In the genomic region with DNA sequence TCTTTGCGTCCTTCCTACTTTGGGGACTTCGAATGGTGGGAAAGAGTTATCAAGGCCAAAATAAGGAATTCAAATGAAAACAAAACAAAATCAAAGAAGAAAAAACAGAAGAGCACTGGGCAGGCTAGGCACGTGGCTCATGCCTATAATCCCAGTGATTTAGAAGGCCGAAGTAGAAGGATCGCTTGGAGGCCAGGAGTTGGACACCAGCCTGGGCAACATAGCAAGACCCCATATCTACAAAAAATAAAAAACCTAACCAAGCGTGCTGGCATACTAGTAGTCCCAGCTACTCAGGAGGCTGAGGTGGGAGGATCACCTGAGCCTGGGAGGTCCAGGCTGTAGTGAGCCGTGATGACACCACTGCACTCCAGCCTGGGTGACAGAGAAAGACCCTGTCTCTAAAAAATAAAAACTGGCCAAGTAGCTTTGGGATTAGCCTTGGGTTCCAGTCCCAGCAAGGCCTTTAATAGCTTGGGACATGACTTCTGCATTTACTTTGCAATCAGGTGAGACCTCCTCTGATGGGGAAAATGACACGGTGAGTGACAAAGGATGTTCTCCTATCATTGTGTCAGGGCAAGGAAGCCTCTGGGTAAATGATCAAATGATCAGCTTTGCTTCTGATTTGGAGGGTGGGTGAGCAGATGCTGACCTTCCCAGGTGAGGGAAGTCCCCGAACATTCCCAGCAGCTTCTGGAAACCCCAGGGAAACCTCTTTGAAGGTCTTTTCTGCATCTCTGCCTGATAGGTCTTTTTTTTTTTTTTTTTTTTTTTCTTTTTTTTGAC, we compare ENCODE assay signal across 23 cellular contexts. TPM values are rescaled to one million over a fixed set of nuclear protein-coding genes. Genes with fewer than 3 reads are reported as not detected.
A peak's percentile ranks its signal among the peaks of the same experiment; 100 is the strongest.
DNase-seq lines count a peak whose midpoint lies in the region; ATAC-seq, FAIRE-seq and TF ChIP-seq lines count a peak whose summit lies in the region.
"Had no signal": no experiment of that assay in that cellular context is flagged by ENCODE, and none has a peak within 500 bp of the region (broad histone marks: within the 10 kb centered on the region; RNA-seq: fewer than 3 reads in every experiment).

No MANE protein-coding gene starts in this region.

- peaks cover 3% of the 10 kb centered on the region for H3K79me2 ChIP-seq in HepG2 (ENCODE audit: insufficient read depth, low read length)

- POLR2A ChIA-PET in HepG2 (lab: Yijun Ruan, JAX), result interaction anchor here (3.3 kb wide), 1 partner anchor 7 kb away, joined by 23 read pairs; the partner anchor contains the start of gene ICAM1

- H3K9me3 ChIP-seq in HepG2 (ENCODE audit: low read length), result no peaks in the 10 kb centered on the region
- H3K9me3 ChIP-seq in right lobe of liver, result no peaks in the 10 kb centered on the region
- no peaks in the 10 kb centered on the region for H3K9me3 ChIP-seq in body of pancreas
- H3K9me3 ChIP-seq: A549, stomach, tibial nerve had no signal

- peak overlapping the region in 4 of 6 donors; percentile 17 to 73 (median 32) for H3K27ac Mint-ChIP-seq in immature natural killer cell
- H3K27ac Mint-ChIP-seq: activated CD4-positive, alpha-beta memory T cell treated with anti-CD3 and anti-CD28 coated beads for 36 hours; activated naive CD4-positive, alpha-beta T cell treated with anti-CD3 and anti-CD28 coated beads for 36 hours; HFFc6 had no signal

- H3K9me3 Mint-ChIP-seq in immature natural killer cell, result no peaks in the 10 kb centered on the region
- H3K9me3 Mint-ChIP-seq: activated CD4-positive, alpha-beta memory T cell treated with anti-CD3 and anti-CD28 coated beads for 36 hours; activated naive CD4-positive, alpha-beta T cell treated with anti-CD3 and anti-CD28 coated beads for 36 hours; HFFc6 had no signal

- intact Hi-C loops in HepG2 (cut with micrococcal nuclease; ENCODE audit: unreplicated experiment), result no loop called here
- intact Hi-C loops in right lobe of liver (cut with DNase I), result no loop called here
- intact Hi-C loops in body of pancreas (cut with DNase I), result no loop called here

- no peak for TF ChIP-seq EP300 in HepG2 (IDR thresholded peaks at IDR 0.05; ENCODE audit: low read depth in 2 of 2, low read length in 2 of 2)
- no peak for TF ChIP-seq EP300 in HepG2 (CRISPR knock-in tag; IDR thresholded peaks at IDR 0.05; ENCODE audit: borderline replicate concordance)

- TF ChIP-seq RAD21 in HepG2 (CRISPR knock-in tag; IDR thresholded peaks at IDR 0.05), result no peak

- peaks cover 3% of the 10 kb centered on the region; the same call in 1 of the 2 replicates for H4K20me1 ChIP-seq in HepG2 (ENCODE audit: insufficient read depth, low read length)

- no peak for ATAC-seq in HepG2
- no peak for ATAC-seq in right lobe of liver
- no peak for ATAC-seq in HG03196 (IDR thresholded peaks at IDR 0.05; ENCODE audit: unreplicated experiment)
- ATAC-seq in body of pancreas, result no peak
- ATAC-seq: A549 had no signal

- peaks cover 4 to 19% (median 7%) of the 10 kb centered on the region in 3 donors for H3K36me3 Mint-ChIP-seq in immature natural killer cell

- no peak overlapping the region for H3K4me2 ChIP-seq in HepG2 (ENCODE audit: low read depth, low read length)
- H3K4me2 ChIP-seq: A549 had no signal

- TF ChIP-seq POLR2A in HepG2 (IDR thresholded peaks at IDR 0.05; ENCODE audit: insufficient read depth in 1 of 2, low read depth in 2 of 2, low read length in 2 of 2) (no peak), right lobe of liver (IDR thresholded peaks at IDR 0.05) (no peak), body of pancreas (IDR thresholded peaks at IDR 0.05) (no peak)

- H3K36me3 ChIP-seq in HepG2 (replicated peaks in 1 of 2; ENCODE audit: control insufficient read depth in 1 of 2, insufficient read depth in 2 of 2, low read length in 2 of 2), result peaks cover 10 to 33% of the 10 kb centered on the region in 2 experiments; a peak in 4 of 5 replicates
- peaks cover 8 to 47% (median 14%) of the 10 kb centered on the region in 4 donors for H3K36me3 ChIP-seq in right lobe of liver
- H3K36me3 ChIP-seq in body of pancreas (replicated peaks in 1 of 2; ENCODE audit: insufficient read depth in 1 of 2, low read depth in 2 of 2), result peaks cover 0 to 3% of the 10 kb centered on the region in 2 donors
- H3K36me3 ChIP-seq: cardiac muscle cell had no signal

- no peak for DNase-seq in HepG2 (ENCODE audit: low spot score)
- no peak for DNase-seq in right lobe of liver
- no peak for DNase-seq in immature natural killer cell
- DNase-seq in NCI-H1417 treated with DMSO at 0.1 percent for 48 hours (lab: John Stamatoyannopoulos, UW), result no peak
- no peak for DNase-seq in body of pancreas
- DNase-seq: activated CD4-positive, alpha-beta memory T cell treated with anti-CD3 and anti-CD28 coated beads for 36 hours; activated naive CD4-positive, alpha-beta T cell treated with anti-CD3 and anti-CD28 coated beads for 36 hours; activated T-cell treated with anti-CD3 and anti-CD28 coated beads for 4 hours; amniotic stem cell; Calu3; dermis blood vessel endothelial cell; HFFc6; Kasumi-1; NCI-H1048; NCI-H187 treated with DMSO at 0.1 percent for 48 hours; stimulated activated CD4-positive, alpha-beta T cell treated with anti-CD3 and anti-CD28 coated beads, Interleukin-2, amount 100 ng/mL, for 48 hours; stomach; T-helper 9 cell had no signal

- peak overlapping the region in 1 of 5 donors; percentile 27 for H3K4me3 Mint-ChIP-seq in immature natural killer cell
- H3K4me3 Mint-ChIP-seq: activated CD4-positive, alpha-beta memory T cell treated with anti-CD3 and anti-CD28 coated beads for 36 hours; activated naive CD4-positive, alpha-beta T cell treated with anti-CD3 and anti-CD28 coated beads for 36 hours; HFFc6 had no signal

- peaks cover 12% of the 10 kb centered on the region for H3K4me1 ChIP-seq in HepG2 (ENCODE audit: insufficient read depth, low read length)
- H3K4me1 ChIP-seq in right lobe of liver, result peaks cover 0 to 4% (median 0%) of the 10 kb centered on the region in 4 donors
- H3K4me1 ChIP-seq in body of pancreas, result no peaks in the 10 kb centered on the region

- peaks cover 0 to 5% (median under 1%) of the 10 kb centered on the region in 3 donors for H3K27me3 Mint-ChIP-seq in immature natural killer cell (ENCODE audit: low read depth in 3 of 3)
- H3K27me3 Mint-ChIP-seq: activated CD4-positive, alpha-beta memory T cell treated with anti-CD3 and anti-CD28 coated beads for 36 hours had no signal

- peaks cover 24 to 40% of the 10 kb centered on the region in 2 donors for H3K4me1 Mint-ChIP-seq in immature natural killer cell

- no peak overlapping the region for H3K9ac ChIP-seq in HepG2 (ENCODE audit: insufficient read depth, low read depth, low read length)

- TSS peak; percentile 31 for BruUV-seq in HepG2 (replicated peaks; lab: Mats Ljungman, UMichigan)

- 97% methylated on average over 9 of the region's 9 CpGs for WGBS in HepG2 (ENCODE audit: low lambda C conversion rate)
- 91% methylated on average over 8 of the region's 9 CpGs for WGBS in right lobe of liver (ENCODE audit: insufficient coverage, low coverage, low lambda C conversion rate, missing lambda C conversion rate)
- 63 to 69% methylated on average over 9 of the region's 9 CpGs for WGBS in body of pancreas, 2 donors

- H3K27ac ChIP-seq in HepG2 (ENCODE audit: extremely low read length, insufficient read depth, low read length), result no peak overlapping the region
- no peak overlapping the region for H3K27ac ChIP-seq in right lobe of liver
- H3K27ac ChIP-seq in body of pancreas, result no peak overlapping the region
- H3K27ac ChIP-seq: A549, cardiac muscle cell, stomach, tibial nerve had no signal

- in situ Hi-C loops in HepG2 (cut with HindIII; ENCODE audit: extremely low pct_ligation_motif_present, low pct_unique_long_range_greater_than_20kb), result no loop called here

- CTCF ChIA-PET in HepG2 (lab: Yijun Ruan, JAX; ENCODE audit: low intra/inter-chr PET ratio, low total read pairs), result no interaction called here

- H3K27me3 ChIP-seq in HepG2 (ENCODE audit: control insufficient read depth in 1 of 2, insufficient read depth in 2 of 2, low read length in 2 of 2) (no peaks in the 10 kb centered on the region), right lobe of liver (no peaks in the 10 kb centered on the region), body of pancreas (no peaks in the 10 kb centered on the region)
- H3K27me3 ChIP-seq: tibial nerve had no signal

- no peak for FAIRE-seq in HepG2 (lab: Jason Lieb, UNC)
- FAIRE-seq: A549 had no signal

- no peak overlapping the region for H3K4me3 ChIP-seq in HepG2 (replicated peaks in 1 of 3; ENCODE audit: insufficient read depth in 1 of 3, low read depth in 2 of 3, low read length in 3 of 3)
- no peak overlapping the region for H3K4me3 ChIP-seq in right lobe of liver
- no peak overlapping the region for H3K4me3 ChIP-seq in body of pancreas
- H3K4me3 ChIP-seq: A549, cardiac muscle cell, stomach, tibial nerve had no signal

- no peak overlapping the region for H2AFZ ChIP-seq in HepG2 (ENCODE audit: low read length)

- TF ChIP-seq CTCF in HepG2 (CRISPR knock-in tag; IDR thresholded peaks at IDR 0.05) (no peak), right lobe of liver (IDR thresholded peaks at IDR 0.05) (no peak), body of pancreas (IDR thresholded peaks at IDR 0.05) (no peak)

RNA-seq across cellular contexts. Expression of gene ICAM1, which starts 7.1 kb away (rescaled TPM):
- total RNA-seq in HepG2 (2016; rRNA removed; fragmentation: Illumina TruSeq; extraction: Trizol) (12.8 and 37.9 TPM in 2 replicates), right lobe of liver (100 to 1,000 TPM in 1 of 6 experiments, 10 to 100 TPM in 4, 1 to 10 TPM in 1; 4.6 to 186 (median 38.5) TPM), body of pancreas (10 to 100 TPM in 1 of 2 donors, 1 to 10 TPM in 1; 7.3 to 68.9 TPM)
- 2.8 and 3.4 TPM in 2 replicates for total RNA-seq in HepG2 (2016; cell fraction: cytosol; rRNA removed; fragmentation: Illumina TruSeq; extraction: Trizol; ENCODE audit: low read depth)
- total RNA-seq in HepG2 (2016; cell fraction: insoluble cytoplasmic fraction; rRNA removed; fragmentation: Illumina TruSeq; extraction: Trizol), result 11.2 and 38.7 TPM in 2 replicates
- 6.9 and 8.2 TPM in 2 replicates for total RNA-seq in HepG2 (2016; cell fraction: membrane; rRNA removed; fragmentation: Illumina TruSeq; extraction: Trizol)
- total RNA-seq in HepG2 (2016; cell fraction: nucleus; rRNA removed; fragmentation: Illumina TruSeq; extraction: Trizol), result 36.6 and 43.7 TPM in 2 replicates
- polyA plus RNA-seq in HepG2 (2011; rRNA removed) (98.4 and 153 TPM in 2 replicates), immature natural killer cell (10 to 100 TPM in 2 of 3 donors, 1 to 10 TPM in 1; 9.9 to 18.4 (median 18.0) TPM)
- 88.6 and 125 TPM in 2 replicates for polyA plus RNA-seq in HepG2 (2011; cell fraction: cytosol; rRNA removed)
- 70.4 and 93.5 TPM in 2 replicates for polyA plus RNA-seq in HepG2 (2011; cell fraction: nucleus; rRNA removed)
- 31.4 and 71.9 TPM in 2 replicates for polyA plus RNA-seq in HepG2 (2012)
- 2.4 and 2.5 TPM in 2 replicates for polyA plus RNA-seq in HepG2 (2016; cell fraction: cytosol; fragmentation: Illumina TruSeq; extraction: Trizol; ENCODE audit: low read depth)
- 12.7 and 15.7 TPM in 2 replicates for polyA plus RNA-seq in HepG2 (2016; cell fraction: insoluble cytoplasmic fraction; fragmentation: Illumina TruSeq; extraction: Trizol; ENCODE audit: low read depth)
- polyA plus RNA-seq in HepG2 (2016; cell fraction: membrane; fragmentation: Illumina TruSeq; extraction: Trizol; ENCODE audit: low read depth), result 4.6 and 5.2 TPM in 2 replicates
- polyA plus RNA-seq in HepG2 (2016; cell fraction: nucleus; fragmentation: Illumina TruSeq; extraction: Trizol; ENCODE audit: insufficient read depth, low read depth), result 75.8 and 77.2 TPM in 2 replicates
- 19.2 and 165 TPM in 2 replicates for polyA minus RNA-seq in HepG2 (2011; rRNA and poly(A)+ RNA removed; ENCODE audit: low replicate concordance)
- polyA minus RNA-seq in HepG2 (2011; cell fraction: cytosol; rRNA and poly(A)+ RNA removed), result 97.0 and 140 TPM in 2 replicates
- 31.8 and 54.1 TPM in 2 replicates for polyA minus RNA-seq in HepG2 (2011; cell fraction: nucleus; rRNA and poly(A)+ RNA removed)

RNA-seq across cellular contexts. Expression of gene ICAM4, which starts 8.8 kb away (rescaled TPM):
- total RNA-seq in HepG2 (2016; rRNA removed; fragmentation: Illumina TruSeq; extraction: Trizol) (1.5 and 2.9 TPM in 2 replicates), right lobe of liver (1 to 10 TPM in 1 of 6 experiments, under 1 TPM in 2, not detected in 3; 0.62 to 1.6 (median 0.80) TPM), body of pancreas (under 1 TPM in 1 of 2 donors, not detected in 1; 0.26 TPM)
- total RNA-seq in HepG2 (2016; cell fraction: cytosol; rRNA removed; fragmentation: Illumina TruSeq; extraction: Trizol; ENCODE audit: low read depth), result 1.1 and 1.9 TPM in 2 replicates
- 1.0 and 3.0 TPM in 2 replicates for total RNA-seq in HepG2 (2016; cell fraction: insoluble cytoplasmic fraction; rRNA removed; fragmentation: Illumina TruSeq; extraction: Trizol)
- 1.7 and 2.0 TPM in 2 replicates for total RNA-seq in HepG2 (2016; cell fraction: membrane; rRNA removed; fragmentation: Illumina TruSeq; extraction: Trizol)
- total RNA-seq in HepG2 (2016; cell fraction: nucleus; rRNA removed; fragmentation: Illumina TruSeq; extraction: Trizol), result 1.6 and 2.6 TPM in 2 replicates
- polyA plus RNA-seq in HepG2 (2011; rRNA removed) (3.1 and 4.0 TPM in 2 replicates), immature natural killer cell (1 to 10 TPM in 1 of 3 donors, under 1 TPM in 1, not detected in 1; 0.63 to 1.1 TPM)
- polyA plus RNA-seq in HepG2 (2011; cell fraction: cytosol; rRNA removed), result 3.1 and 6.6 TPM in 2 replicates
- polyA plus RNA-seq in HepG2 (2011; cell fraction: nucleus; rRNA removed), result 2.1 and 3.1 TPM in 2 replicates
- polyA plus RNA-seq in HepG2 (2012), result 2.3 and 2.5 TPM in 2 replicates
- polyA plus RNA-seq in HepG2 (2016; cell fraction: cytosol; fragmentation: Illumina TruSeq; extraction: Trizol; ENCODE audit: low read depth), result 1.4 and 1.9 TPM in 2 replicates
- 1.4 and 1.6 TPM in 2 replicates for polyA plus RNA-seq in HepG2 (2016; cell fraction: insoluble cytoplasmic fraction; fragmentation: Illumina TruSeq; extraction: Trizol; ENCODE audit: low read depth)
- 1.5 and 1.8 TPM in 2 replicates for polyA plus RNA-seq in HepG2 (2016; cell fraction: membrane; fragmentation: Illumina TruSeq; extraction: Trizol; ENCODE audit: low read depth)
- polyA plus RNA-seq in HepG2 (2016; cell fraction: nucleus; fragmentation: Illumina TruSeq; extraction: Trizol; ENCODE audit: insufficient read depth, low read depth), result 3.3 and 3.9 TPM in 2 replicates
- polyA minus RNA-seq in HepG2 (2011; rRNA and poly(A)+ RNA removed; ENCODE audit: low replicate concordance), result 0.09 and 3.3 TPM in 2 replicates
- 1.6 and 2.0 TPM in 2 replicates for polyA minus RNA-seq in HepG2 (2011; cell fraction: cytosol; rRNA and poly(A)+ RNA removed)
- polyA minus RNA-seq in HepG2 (2011; cell fraction: nucleus; rRNA and poly(A)+ RNA removed), result 1.7 and 2.4 TPM in 2 replicates
- total RNA-seq: activated naive CD4-positive, alpha-beta T cell treated with anti-CD3 and anti-CD28 coated beads for 36 hours; HT1080 had no signal
- polyA plus RNA-seq: A549 had no signal

RNA-seq across cellular contexts. Expression of gene ICAM5, which starts 11.8 kb away (rescaled TPM):
- total RNA-seq in HepG2 (2016; rRNA removed; fragmentation: Illumina TruSeq; extraction: Trizol) (0.46 TPM in 1 of 2 replicates, not detected in the other), right lobe of liver (under 1 TPM in 3 of 6 experiments, not detected in 3; 0.06 to 0.27 (median 0.24) TPM), body of pancreas (under 1 TPM in 1 of 2 donors, not detected in 1; 0.33 TPM)
- total RNA-seq in HepG2 (2016; cell fraction: cytosol; rRNA removed; fragmentation: Illumina TruSeq; extraction: Trizol; ENCODE audit: low read depth), result 0.26 TPM in 1 of 2 replicates, not detected in the other
- 0.22 and 0.35 TPM in 2 replicates for total RNA-seq in HepG2 (2016; cell fraction: insoluble cytoplasmic fraction; rRNA removed; fragmentation: Illumina TruSeq; extraction: Trizol)
- 0.09 TPM in 1 of 2 replicates, not detected in the other for total RNA-seq in HepG2 (2016; cell fraction: membrane; rRNA removed; fragmentation: Illumina TruSeq; extraction: Trizol)
- total RNA-seq in HepG2 (2016; cell fraction: nucleus; rRNA removed; fragmentation: Illumina TruSeq; extraction: Trizol), result 0.44 and 0.56 TPM in 2 replicates
- polyA plus RNA-seq in HepG2 (2011; rRNA removed) (1.6 and 1.9 TPM in 2 replicates), immature natural killer cell (not detected)
- polyA plus RNA-seq in HepG2 (2011; cell fraction: cytosol; rRNA removed), result 0.49 and 1.0 TPM in 2 replicates
- polyA plus RNA-seq in HepG2 (2011; cell fraction: nucleus; rRNA removed), result 29.1 and 52.4 TPM in 2 replicates
- polyA plus RNA-seq in HepG2 (2012), result 1.6 and 1.8 TPM in 2 replicates
- not detected in 2 replicates for polyA plus RNA-seq in HepG2 (2016; cell fraction: cytosol; fragmentation: Illumina TruSeq; extraction: Trizol; ENCODE audit: low read depth)
- 0.11 TPM in 1 of 2 replicates, not detected in the other for polyA plus RNA-seq in HepG2 (2016; cell fraction: insoluble cytoplasmic fraction; fragmentation: Illumina TruSeq; extraction: Trizol; ENCODE audit: low read depth)
- not detected in 2 replicates for polyA plus RNA-seq in HepG2 (2016; cell fraction: membrane; fragmentation: Illumina TruSeq; extraction: Trizol; ENCODE audit: low read depth)
- polyA plus RNA-seq in HepG2 (2016; cell fraction: nucleus; fragmentation: Illumina TruSeq; extraction: Trizol; ENCODE audit: insufficient read depth, low read depth), result 1.4 and 2.3 TPM in 2 replicates
- 1.5 and 4.0 TPM in 2 replicates for polyA minus RNA-seq in HepG2 (2011; rRNA and poly(A)+ RNA removed; ENCODE audit: low replicate concordance)
- 0.49 and 0.97 TPM in 2 replicates for polyA minus RNA-seq in HepG2 (2011; cell fraction: cytosol; rRNA and poly(A)+ RNA removed)
- 1.7 and 3.1 TPM in 2 replicates for polyA minus RNA-seq in HepG2 (2011; cell fraction: nucleus; rRNA and poly(A)+ RNA removed)

RNA-seq across cellular contexts. Expression of gene MRPL4, which starts 26.0 kb away (rescaled TPM):
- total RNA-seq in HepG2 (2016; rRNA removed; fragmentation: Illumina TruSeq; extraction: Trizol) (36.7 and 40.6 TPM in 2 replicates), right lobe of liver (100 to 1,000 TPM in 1 of 6 experiments, 10 to 100 TPM in 5; 33.7 to 109 (median 38.2) TPM), body of pancreas (10 to 100 TPM; 17.9 to 18.1 TPM)
- 27.9 and 28.7 TPM in 2 replicates for total RNA-seq in HepG2 (2016; cell fraction: cytosol; rRNA removed; fragmentation: Illumina TruSeq; extraction: Trizol; ENCODE audit: low read depth)
- 31.8 and 42.1 TPM in 2 replicates for total RNA-seq in HepG2 (2016; cell fraction: insoluble cytoplasmic fraction; rRNA removed; fragmentation: Illumina TruSeq; extraction: Trizol)
- total RNA-seq in HepG2 (2016; cell fraction: membrane; rRNA removed; fragmentation: Illumina TruSeq; extraction: Trizol), result 31.0 and 33.7 TPM in 2 replicates
- 19.4 and 26.7 TPM in 2 replicates for total RNA-seq in HepG2 (2016; cell fraction: nucleus; rRNA removed; fragmentation: Illumina TruSeq; extraction: Trizol)
- polyA plus RNA-seq in HepG2 (2011; rRNA removed) (42.5 and 45.4 TPM in 2 replicates), immature natural killer cell (10 to 100 TPM; 24.3 to 42.6 (median 27.1) TPM)
- 43.4 and 60.6 TPM in 2 replicates for polyA plus RNA-seq in HepG2 (2011; cell fraction: cytosol; rRNA removed)
- polyA plus RNA-seq in HepG2 (2011; cell fraction: nucleus; rRNA removed), result 90.6 and 101 TPM in 2 replicates
- 32.0 and 46.2 TPM in 2 replicates for polyA plus RNA-seq in HepG2 (2012)
- polyA plus RNA-seq in HepG2 (2016; cell fraction: cytosol; fragmentation: Illumina TruSeq; extraction: Trizol; ENCODE audit: low read depth), result 69.8 and 81.5 TPM in 2 replicates
- polyA plus RNA-seq in HepG2 (2016; cell fraction: insoluble cytoplasmic fraction; fragmentation: Illumina TruSeq; extraction: Trizol; ENCODE audit: low read depth), result 76.0 and 88.0 TPM in 2 replicates
- 72.3 and 74.6 TPM in 2 replicates for polyA plus RNA-seq in HepG2 (2016; cell fraction: membrane; fragmentation: Illumina TruSeq; extraction: Trizol; ENCODE audit: low read depth)
- 80.4 and 81.9 TPM in 2 replicates for polyA plus RNA-seq in HepG2 (2016; cell fraction: nucleus; fragmentation: Illumina TruSeq; extraction: Trizol; ENCODE audit: insufficient read depth, low read depth)
- polyA minus RNA-seq in HepG2 (2011; rRNA and poly(A)+ RNA removed; ENCODE audit: low replicate concordance), result 34.7 and 41.5 TPM in 2 replicates
- polyA minus RNA-seq in HepG2 (2011; cell fraction: cytosol; rRNA and poly(A)+ RNA removed), result 14.2 and 20.8 TPM in 2 replicates
- 15.0 and 15.5 TPM in 2 replicates for polyA minus RNA-seq in HepG2 (2011; cell fraction: nucleus; rRNA and poly(A)+ RNA removed)

RNA-seq across cellular contexts. Expression of gene ZGLP1, which starts 31.6 kb away (rescaled TPM):
- total RNA-seq in HepG2 (2016; rRNA removed; fragmentation: Illumina TruSeq; extraction: Trizol), result 0.56 and 2.4 TPM in 2 replicates
- total RNA-seq in HepG2 (2016; cell fraction: cytosol; rRNA removed; fragmentation: Illumina TruSeq; extraction: Trizol; ENCODE audit: low read depth), result 1.5 and 2.6 TPM in 2 replicates
- 0.52 and 2.8 TPM in 2 replicates for total RNA-seq in HepG2 (2016; cell fraction: insoluble cytoplasmic fraction; rRNA removed; fragmentation: Illumina TruSeq; extraction: Trizol)
- total RNA-seq in HepG2 (2016; cell fraction: membrane; rRNA removed; fragmentation: Illumina TruSeq; extraction: Trizol), result 1.8 TPM in 2 replicates
- total RNA-seq in HepG2 (2016; cell fraction: nucleus; rRNA removed; fragmentation: Illumina TruSeq; extraction: Trizol), result 3.4 and 4.8 TPM in 2 replicates
- polyA plus RNA-seq in HepG2 (2011; rRNA removed), result 3.0 and 4.7 TPM in 2 replicates
- polyA plus RNA-seq in HepG2 (2011; cell fraction: cytosol; rRNA removed), result 0.46 and 1.3 TPM in 2 replicates
- 20.3 and 24.6 TPM in 2 replicates for polyA plus RNA-seq in HepG2 (2011; cell fraction: nucleus; rRNA removed)
- polyA plus RNA-seq in HepG2 (2012), result 2.1 and 3.9 TPM in 2 replicates
- polyA plus RNA-seq in HepG2 (2016; cell fraction: cytosol; fragmentation: Illumina TruSeq; extraction: Trizol; ENCODE audit: low read depth), result 1.4 and 1.9 TPM in 2 replicates
- polyA plus RNA-seq in HepG2 (2016; cell fraction: insoluble cytoplasmic fraction; fragmentation: Illumina TruSeq; extraction: Trizol; ENCODE audit: low read depth), result 0.72 and 0.99 TPM in 2 replicates
- polyA plus RNA-seq in HepG2 (2016; cell fraction: membrane; fragmentation: Illumina TruSeq; extraction: Trizol; ENCODE audit: low read depth), result 1.6 and 1.8 TPM in 2 replicates
- polyA plus RNA-seq in HepG2 (2016; cell fraction: nucleus; fragmentation: Illumina TruSeq; extraction: Trizol; ENCODE audit: insufficient read depth, low read depth), result 17.4 and 18.0 TPM in 2 replicates
- polyA minus RNA-seq in HepG2 (2011; rRNA and poly(A)+ RNA removed; ENCODE audit: low replicate concordance), result 0.18 and 0.28 TPM in 2 replicates
- polyA minus RNA-seq in HepG2 (2011; cell fraction: cytosol; rRNA and poly(A)+ RNA removed), result not detected in 2 replicates
- 1.0 and 1.9 TPM in 2 replicates for polyA minus RNA-seq in HepG2 (2011; cell fraction: nucleus; rRNA and poly(A)+ RNA removed)
- total RNA-seq in right lobe of liver, result 1 to 10 TPM in 5 of 6 experiments, under 1 TPM in 1; 0.62 to 4.4 (median 1.5) TPM
- polyA plus RNA-seq in immature natural killer cell, result 1 to 10 TPM in 1 of 3 donors, under 1 TPM in 1, not detected in 1; 0.48 to 1.9 TPM
- total RNA-seq in body of pancreas, result 1 to 10 TPM; 2.3 to 4.6 TPM
